In genomic region chr6:148959008-148959407, GRCh38 we compare ENCODE assay signal across 31 cellular contexts.
DNase-seq lines count a peak whose midpoint lies in the region; ATAC-seq and TF ChIP-seq lines count a peak whose summit lies in the region.
"Had no signal": no experiment of that assay in that cellular context is flagged by ENCODE, and none has a peak within 500 bp of the region (broad histone marks: within the 10 kb centered on the region; RNA-seq: fewer than 3 reads in every experiment).

No MANE protein-coding gene starts in this region.

- H3K4me3 ChIP-seq in WERI-Rb-1 (ENCODE audit: low read depth, low read length): no peak overlapping the region
- H3K4me3 ChIP-seq: ovary, SJSA1, stomach, transverse colon had no signal

- POLR2A ChIA-PET in naive thymus-derived CD8-positive, alpha-beta T cell (lab: Charles Lee): no interaction called here

- H3K9me3 ChIP-seq in WERI-Rb-1 (ENCODE audit: severe bottlenecking): no peaks in the 10 kb centered on the region
- H3K9me3 ChIP-seq: Caco-2, ovary, SJSA1, stomach, transverse colon had no signal

- no peaks in the 10 kb centered on the region for H3K27me3 ChIP-seq in WERI-Rb-1 (ENCODE audit: insufficient read depth, low read depth, severe bottlenecking)
- H3K27me3 ChIP-seq: ovary, SJSA1, stomach, transverse colon had no signal

- TF ChIP-seq CTCF in WERI-Rb-1 (IDR thresholded peaks at IDR 0.05; ENCODE audit: low read depth, low read length) (0 out of 2 replicates have a peak, but pooled peaks have one; percentile 4), nephron progenitor cell (IDR thresholded peaks at IDR 0.05) (no peak)

- no peaks in the 10 kb centered on the region for H3K36me3 ChIP-seq in WERI-Rb-1
- H3K36me3 ChIP-seq: ovary, SJSA1, stomach, transverse colon had no signal

- H3K27ac ChIP-seq in WERI-Rb-1: no peak overlapping the region
- H3K27ac ChIP-seq: 22Rv1, ovary, SJSA1, stomach, transverse colon had no signal

- DNase-seq in DMS53 (lab: John Stamatoyannopoulos, UW) (peak; percentile 3), DMS53 treated with DMSO at 0.1 percent for 48 hours (lab: John Stamatoyannopoulos, UW; ENCODE audit: unreplicated experiment) (no peak), MV-4-11 (lab: John Stamatoyannopoulos, UW) (peak; percentile 11), WERI-Rb-1 (no peak), nephron progenitor cell (no peak)
- no peak for DNase-seq in naive thymus-derived CD8-positive, alpha-beta T cell
- DNase-seq in activated CD4-positive, alpha-beta T cell treated with anti-CD3 and anti-CD28 coated beads for 48 hours: no peak
- DNase-seq: activated CD4-positive, alpha-beta memory T cell treated with anti-CD3 and anti-CD28 coated beads for 36 hours; activated CD4-positive, CD25-positive, alpha-beta regulatory T cell; activated effector memory CD4-positive, alpha-beta T cell treated with Interleukin-2 at 50 U/mL for 16 hours; Caco-2; head of caudate nucleus; left cardiac atrium; mesendoderm; MM.1S; naive B cell; NCI-H1436 treated with DMSO at 0.1 percent for 48 hours; NCI-H774; ovary; stimulated activated CD4-positive, alpha-beta T cell treated with anti-CD3 and anti-CD28 coated beads, Interleukin-12 subunit alpha, Interleukin-12 subunit beta, amount 100 ng/mL, for 4 hours; stimulated activated CD4-positive, alpha-beta T cell treated with anti-CD3 and anti-CD28 coated beads, Interleukin-4, amount 100 ng/mL, for 4 hours; stomach; transverse colon had no signal

- no peak overlapping the region for H3K4me3 Mint-ChIP-seq in nephron progenitor cell
- no peak overlapping the region for H3K4me3 Mint-ChIP-seq in naive thymus-derived CD8-positive, alpha-beta T cell
- H3K4me3 Mint-ChIP-seq: activated CD4-positive, alpha-beta memory T cell treated with anti-CD3 and anti-CD28 coated beads for 36 hours; B cell; IgD-negative memory B cell; naive B cell; T-helper 2 cell treated with Interferon-gamma antibody and Interleukin-4, amounts not matched to agents 5 μg/mL and 100 μg/mL, for 36 hours had no signal

- no peak for ATAC-seq in naive thymus-derived CD8-positive, alpha-beta T cell
- ATAC-seq in GM21360 (IDR thresholded peaks at IDR 0.05; ENCODE audit: unreplicated experiment): no peak
- ATAC-seq: left cardiac atrium, Panc1, right cardiac atrium had no signal

- H3K27me3 Mint-ChIP-seq in nephron progenitor cell (ENCODE audit: low read depth, poor library complexity): no peaks in the 10 kb centered on the region
- H3K27me3 Mint-ChIP-seq in naive thymus-derived CD8-positive, alpha-beta T cell: peaks cover 0 to 2% (median 0%) of the 10 kb centered on the region in 5 donors
- H3K27me3 Mint-ChIP-seq: activated CD4-positive, alpha-beta memory T cell treated with anti-CD3 and anti-CD28 coated beads for 36 hours; B cell; IgD-negative memory B cell; naive B cell had no signal

- H3K4me1 Mint-ChIP-seq in nephron progenitor cell: peaks cover 70% of the 10 kb centered on the region
- no peaks in the 10 kb centered on the region for H3K4me1 Mint-ChIP-seq in naive thymus-derived CD8-positive, alpha-beta T cell

- peak overlapping the region; percentile 85 for H3K27ac Mint-ChIP-seq in nephron progenitor cell
- H3K27ac Mint-ChIP-seq in naive thymus-derived CD8-positive, alpha-beta T cell: no peak overlapping the region
- H3K27ac Mint-ChIP-seq: activated CD4-positive, alpha-beta memory T cell treated with anti-CD3 and anti-CD28 coated beads for 36 hours; B cell; T-helper 2 cell treated with Interferon-gamma antibody and Interleukin-4, amounts not matched to agents 5 μg/mL and 100 μg/mL, for 36 hours had no signal

- peaks cover 13% of the 10 kb centered on the region for H3K9me3 Mint-ChIP-seq in nephron progenitor cell
- no peaks in the 10 kb centered on the region for H3K9me3 Mint-ChIP-seq in naive thymus-derived CD8-positive, alpha-beta T cell
- H3K9me3 Mint-ChIP-seq: activated CD4-positive, alpha-beta memory T cell treated with anti-CD3 and anti-CD28 coated beads for 36 hours; IgD-negative memory B cell; T-helper 2 cell treated with Interferon-gamma antibody and Interleukin-4, amounts not matched to agents 5 μg/mL and 100 μg/mL, for 36 hours had no signal

- peaks cover 34% of the 10 kb centered on the region for H3K36me3 Mint-ChIP-seq in nephron progenitor cell (ENCODE audit: low read depth)
- H3K36me3 Mint-ChIP-seq in naive thymus-derived CD8-positive, alpha-beta T cell: no peaks in the 10 kb centered on the region

Comparison
In these comparisons a context has a peak if more than half of its experiments do, and no peak if none do; other contexts are left out.
1. DNase-seq: peak in DMS53 (single experiment) and MV-4-11 (single experiment); none in DMS53 treated with DMSO at 0.1 percent for 48 hours (single experiment), WERI-Rb-1 (single experiment), nephron progenitor cell (single experiment), naive thymus-derived CD8-positive, alpha-beta T cell (0 of 10) and activated CD4-positive, alpha-beta T cell treated with anti-CD3 and anti-CD28 coated beads for 48 hours (single experiment).